In the genomic region with DNA sequence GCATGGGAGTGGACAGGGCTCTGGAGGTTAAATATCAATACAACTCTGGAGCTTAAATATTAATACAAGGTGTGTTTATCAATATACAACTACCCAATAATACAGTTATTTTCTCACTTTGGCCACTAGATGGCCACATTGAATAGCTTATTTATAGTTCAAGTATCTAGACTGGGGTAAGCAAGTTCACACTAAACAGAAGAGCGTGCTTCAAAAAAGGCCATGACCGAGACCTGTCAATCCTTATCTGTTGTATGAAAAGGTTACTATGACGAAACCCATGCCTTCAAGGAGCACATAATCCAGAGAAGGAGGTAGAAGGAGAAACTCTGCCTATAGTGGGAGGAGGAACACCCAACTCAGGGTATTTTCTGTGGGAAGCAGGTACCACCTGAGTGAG, we compare ENCODE assay signal across 7 cellular contexts. TPM values are rescaled to one million over a fixed set of nuclear protein-coding genes. Genes with fewer than 3 reads are reported as not detected.
DNase-seq lines count a peak whose midpoint lies in the region; ATAC-seq, FAIRE-seq and TF ChIP-seq lines count a peak whose summit lies in the region.

No MANE protein-coding gene starts in this region.

- DNase-seq in EH (ENCODE audit: low read depth) (peak; percentile 70), NCI-H748 (lab: John Stamatoyannopoulos, UW; ENCODE audit: unreplicated experiment) (peak; percentile 70), body of pancreas (no peak), superior temporal gyrus (ENCODE audit: extremely low spot score) (peak; percentile 92)

- FAIRE-seq in islet of Langerhans (lab: Jason Lieb, UNC), result peak; percentile 93

- TF ChIP-seq CTCF in body of pancreas (IDR thresholded peaks at IDR 0.05), result peak; percentile 24 to 76 (median 72)

- H3K4me3 ChIP-seq in body of pancreas, result no peak overlapping the region

- ATAC-seq in GM19455 (IDR thresholded peaks at IDR 0.05; ENCODE audit: unreplicated experiment) (peak; percentile 93), HG03442 (IDR thresholded peaks at IDR 0.05; ENCODE audit: unreplicated experiment) (peak; percentile 74), body of pancreas (peak; percentile 76)

- H3K4me1 ChIP-seq in body of pancreas, result peaks cover 37% of the 10 kb centered on the region

- H3K27me3 ChIP-seq in body of pancreas, result no peaks in the 10 kb centered on the region

- intact Hi-C loops in body of pancreas (cut with DNase I), result no loop called here

- no peaks in the 10 kb centered on the region for H3K9me3 ChIP-seq in body of pancreas

- no peak overlapping the region for H3K27ac ChIP-seq in body of pancreas

- no peaks in the 10 kb centered on the region for H3K36me3 ChIP-seq in body of pancreas (replicated peaks in 1 of 2; ENCODE audit: insufficient read depth in 1 of 2, low read depth in 2 of 2)

- 0 to 11% methylated on average over 3 of the region's 3 CpGs for WGBS in body of pancreas, 2 donors

- no peak for TF ChIP-seq POLR2A in body of pancreas (IDR thresholded peaks at IDR 0.05)

RNA-seq across cellular contexts. Expression of gene CHML, which starts 29.1 kb away (rescaled TPM):
- total RNA-seq in body of pancreas, result 1 to 10 TPM; 1.6 to 3.6 TPM

RNA-seq across cellular contexts. Expression of gene OPN3, which starts 29.1 kb away (rescaled TPM):
- total RNA-seq in body of pancreas, result 1 to 10 TPM; 2.3 to 7.0 TPM

RNA-seq across cellular contexts. Expression of gene WDR64, which starts 41.0 kb away (rescaled TPM):
- not detected for total RNA-seq in body of pancreas

Comparison
In these comparisons a context has a peak if more than half of its experiments do, and no peak if none do; other contexts are left out.
1. DNase-seq: peak in EH (single experiment), NCI-H748 (single experiment) and superior temporal gyrus (single experiment); none in body of pancreas (0 of 4).
2. Peak in every context shown above with its lines, with median percentiles within 50 percentile points of each other: ATAC-seq.